21 cellular contexts compared by ENCODE assay signal in genomic region chr2:136045344-136045743, GRCh38. TPM values are rescaled to one million over a fixed set of nuclear protein-coding genes. Genes with fewer than 3 reads are reported as not detected.
DNase-seq lines count a peak whose midpoint lies in the region; ATAC-seq, FAIRE-seq and TF ChIP-seq lines count a peak whose summit lies in the region.
"Had no signal": no experiment of that assay in that cellular context is flagged by ENCODE, and none has a peak within 500 bp of the region (broad histone marks: within the 10 kb centered on the region; RNA-seq: fewer than 3 reads in every experiment).

No MANE protein-coding gene starts in this region.

- H3K4me3 ChIP-seq in neuron (ENCODE audit: low read length), result no peak overlapping the region
- H3K4me3 ChIP-seq: BLaER1, HAP-1 had no signal

- no peak for DNase-seq in activated naive CD8-positive, alpha-beta T cell treated with anti-CD3 and anti-CD28 coated beads, Interleukin-2, amount 50 U/mL, for 24 hours
- DNase-seq in activated naive CD8-positive, alpha-beta T cell treated with anti-CD3 and anti-CD28 coated beads for 36 hours, result no peak
- DNase-seq in GM18507 (ENCODE audit: extremely low spot score, insufficient read length, low read depth) (no peak), endothelial cell (ENCODE audit: low spot score) (no peak), T-helper 2 cell (no peak)
- no peak for DNase-seq in activated T-helper 2 cell treated with anti-CD3 and anti-CD28 coated beads, Interferon-gamma antibody, Interleukin-2, Interleukin-4, amounts not matched to agents 10 μg/mL and 5 μg/mL and 100 μg/mL, durations not matched to agents 14 hours and 24 hours and 36 hours (ENCODE audit: low spot score)
- DNase-seq in activated naive CD4-positive, alpha-beta T cell treated with Interleukin-2 at 50 U/mL for 16 hours, result no peak
- DNase-seq: Caco-2; CD4-positive, CD25-positive, alpha-beta regulatory T cell; CD8-positive, alpha-beta T cell; DMS153; DND-41; GOT3; HFFc6 had no signal

- H3K9me3 ChIP-seq in neuron (ENCODE audit: low read length), result no peaks in the 10 kb centered on the region
- H3K9me3 ChIP-seq: BLaER1, Caco-2 had no signal

- intact Hi-C loops in activated T-helper 2 cell treated with anti-CD3 and anti-CD28 coated beads, Interferon-gamma antibody, Interleukin-2, Interleukin-4, amounts not matched to agents 10 μg/mL and 5 μg/mL and 100 μg/mL, durations not matched to agents 14 hours and 24 hours and 36 hours (cut with micrococcal nuclease), result no loop called here

- H3K27me3 ChIP-seq in neuron (ENCODE audit: insufficient read depth, low read length), result no peaks in the 10 kb centered on the region
- H3K27me3 ChIP-seq: BLaER1 had no signal

- H3K4me3 Mint-ChIP-seq in activated naive CD8-positive, alpha-beta T cell treated with anti-CD3 and anti-CD28 coated beads, Interleukin-2, amount 50 U/mL, for 24 hours, result no peak overlapping the region
- H3K4me3 Mint-ChIP-seq in activated naive CD8-positive, alpha-beta T cell treated with anti-CD3 and anti-CD28 coated beads for 36 hours, result no peak overlapping the region
- no peak overlapping the region for H3K4me3 Mint-ChIP-seq in activated T-helper 2 cell treated with anti-CD3 and anti-CD28 coated beads, Interferon-gamma antibody, Interleukin-2, Interleukin-4, amounts not matched to agents 10 μg/mL and 5 μg/mL and 100 μg/mL, durations not matched to agents 14 hours and 24 hours and 36 hours (ENCODE audit: low read depth)
- H3K4me3 Mint-ChIP-seq in endothelial cell (ENCODE audit: unreplicated experiment), result no peak overlapping the region
- H3K4me3 Mint-ChIP-seq: B cell; CD4-positive, CD25-positive, alpha-beta regulatory T cell; CD8-positive, alpha-beta T cell; HFFc6 had no signal

- H3K4me1 Mint-ChIP-seq in activated naive CD8-positive, alpha-beta T cell treated with anti-CD3 and anti-CD28 coated beads, Interleukin-2, amount 50 U/mL, for 24 hours, result peaks cover 51% of the 10 kb centered on the region
- H3K4me1 Mint-ChIP-seq in activated naive CD8-positive, alpha-beta T cell treated with anti-CD3 and anti-CD28 coated beads for 36 hours, result peaks cover 44% of the 10 kb centered on the region
- H3K4me1 Mint-ChIP-seq in activated T-helper 2 cell treated with anti-CD3 and anti-CD28 coated beads, Interferon-gamma antibody, Interleukin-2, Interleukin-4, amounts not matched to agents 10 μg/mL and 5 μg/mL and 100 μg/mL, durations not matched to agents 14 hours and 24 hours and 36 hours (ENCODE audit: low read depth), result peaks cover 43% of the 10 kb centered on the region
- H3K4me1 Mint-ChIP-seq in endothelial cell (ENCODE audit: unreplicated experiment), result peaks cover 18% of the 10 kb centered on the region

- peaks cover 4% of the 10 kb centered on the region for H3K9me3 Mint-ChIP-seq in activated naive CD8-positive, alpha-beta T cell treated with anti-CD3 and anti-CD28 coated beads, Interleukin-2, amount 50 U/mL, for 24 hours
- H3K9me3 Mint-ChIP-seq in activated naive CD8-positive, alpha-beta T cell treated with anti-CD3 and anti-CD28 coated beads for 36 hours, result peaks cover 3% of the 10 kb centered on the region
- H3K9me3 Mint-ChIP-seq in activated T-helper 2 cell treated with anti-CD3 and anti-CD28 coated beads, Interferon-gamma antibody, Interleukin-2, Interleukin-4, amounts not matched to agents 10 μg/mL and 5 μg/mL and 100 μg/mL, durations not matched to agents 14 hours and 24 hours and 36 hours, result peaks cover 9% of the 10 kb centered on the region
- no peaks in the 10 kb centered on the region for H3K9me3 Mint-ChIP-seq in endothelial cell (ENCODE audit: unreplicated experiment)
- H3K9me3 Mint-ChIP-seq: CD8-positive, alpha-beta T cell; HFFc6 had no signal

- H2AFZ ChIP-seq in neuron (ENCODE audit: low read depth, low read length), result peak overlapping the region; percentile 21

- FAIRE-seq in GM18507 (lab: Jason Lieb, UNC), result peak; percentile 69
- FAIRE-seq: A204.1, G401.6, H54 had no signal

- H3K4me1 ChIP-seq in neuron (ENCODE audit: insufficient read depth, low read length), result peaks cover 21% of the 10 kb centered on the region
- H3K4me1 ChIP-seq: Caco-2, HAP-1 had no signal

- H3K27ac Mint-ChIP-seq in activated naive CD8-positive, alpha-beta T cell treated with anti-CD3 and anti-CD28 coated beads, Interleukin-2, amount 50 U/mL, for 24 hours, result peak overlapping the region; percentile 65
- H3K27ac Mint-ChIP-seq in activated naive CD8-positive, alpha-beta T cell treated with anti-CD3 and anti-CD28 coated beads for 36 hours, result no peak overlapping the region
- peak overlapping the region; percentile 27 for H3K27ac Mint-ChIP-seq in activated T-helper 2 cell treated with anti-CD3 and anti-CD28 coated beads, Interferon-gamma antibody, Interleukin-2, Interleukin-4, amounts not matched to agents 10 μg/mL and 5 μg/mL and 100 μg/mL, durations not matched to agents 14 hours and 24 hours and 36 hours
- H3K27ac Mint-ChIP-seq in endothelial cell (ENCODE audit: unreplicated experiment), result no peak overlapping the region
- H3K27ac Mint-ChIP-seq: B cell; CD8-positive, alpha-beta T cell; HFFc6 had no signal

- H3K36me3 ChIP-seq in neuron (ENCODE audit: insufficient read depth, low read length), result no peaks in the 10 kb centered on the region
- H3K36me3 ChIP-seq: BLaER1, HAP-1 had no signal

- TF ChIP-seq CTCF in endothelial cell (IDR thresholded peaks at IDR 0.05; ENCODE audit: unreplicated experiment), result no peak

- H3K27me3 Mint-ChIP-seq in activated naive CD8-positive, alpha-beta T cell treated with anti-CD3 and anti-CD28 coated beads, Interleukin-2, amount 50 U/mL, for 24 hours, result no peaks in the 10 kb centered on the region
- no peaks in the 10 kb centered on the region for H3K27me3 Mint-ChIP-seq in activated naive CD8-positive, alpha-beta T cell treated with anti-CD3 and anti-CD28 coated beads for 36 hours
- H3K27me3 Mint-ChIP-seq in activated T-helper 2 cell treated with anti-CD3 and anti-CD28 coated beads, Interferon-gamma antibody, Interleukin-2, Interleukin-4, amounts not matched to agents 10 μg/mL and 5 μg/mL and 100 μg/mL, durations not matched to agents 14 hours and 24 hours and 36 hours (ENCODE audit: low read depth), result no peaks in the 10 kb centered on the region
- H3K27me3 Mint-ChIP-seq in endothelial cell (ENCODE audit: unreplicated experiment), result no peaks in the 10 kb centered on the region
- H3K27me3 Mint-ChIP-seq: B cell; CD4-positive, CD25-positive, alpha-beta regulatory T cell had no signal

- ATAC-seq in activated naive CD8-positive, alpha-beta T cell treated with anti-CD3 and anti-CD28 coated beads, Interleukin-2, amount 50 U/mL, for 24 hours, result peak; percentile 70
- ATAC-seq: CD8-positive, alpha-beta T cell had no signal

- H3K36me3 Mint-ChIP-seq in activated naive CD8-positive, alpha-beta T cell treated with anti-CD3 and anti-CD28 coated beads, Interleukin-2, amount 50 U/mL, for 24 hours (ENCODE audit: low read depth), result no peaks in the 10 kb centered on the region
- H3K36me3 Mint-ChIP-seq in activated naive CD8-positive, alpha-beta T cell treated with anti-CD3 and anti-CD28 coated beads for 36 hours, result peaks cover 7% of the 10 kb centered on the region
- H3K36me3 Mint-ChIP-seq in activated T-helper 2 cell treated with anti-CD3 and anti-CD28 coated beads, Interferon-gamma antibody, Interleukin-2, Interleukin-4, amounts not matched to agents 10 μg/mL and 5 μg/mL and 100 μg/mL, durations not matched to agents 14 hours and 24 hours and 36 hours (ENCODE audit: low read depth), result peaks cover 2% of the 10 kb centered on the region
- no peaks in the 10 kb centered on the region for H3K36me3 Mint-ChIP-seq in endothelial cell (ENCODE audit: low read depth, unreplicated experiment)
- H3K36me3 Mint-ChIP-seq: CD4-positive, CD25-positive, alpha-beta regulatory T cell; CD8-positive, alpha-beta T cell had no signal

RNA-seq across cellular contexts. Expression of gene DARS1, which starts 59.9 kb away (rescaled TPM):
- 100 to 1,000 TPM; 165 to 173 TPM for total RNA-seq in activated naive CD8-positive, alpha-beta T cell treated with anti-CD3 and anti-CD28 coated beads for 36 hours
- 179 and 183 TPM in 2 replicates for total RNA-seq in activated T-helper 2 cell treated with anti-CD3 and anti-CD28 coated beads, Interferon-gamma antibody, Interleukin-2, Interleukin-4, amounts not matched to agents 10 μg/mL and 5 μg/mL and 100 μg/mL, durations not matched to agents 14 hours and 24 hours and 36 hours
- total RNA-seq in endothelial cell (ENCODE audit: unreplicated experiment), result 82.9 TPM

Comparison
In these comparisons a context has a peak if more than half of its experiments do, and no peak if none do; other contexts are left out.
1. H3K27ac Mint-ChIP-seq: peak in activated naive CD8-positive, alpha-beta T cell treated with anti-CD3 and anti-CD28 coated beads, Interleukin-2, amount 50 U/mL, for 24 hours (single experiment) and activated T-helper 2 cell treated with anti-CD3 and anti-CD28 coated beads, Interferon-gamma antibody, Interleukin-2, Interleukin-4, amounts not matched to agents 10 μg/mL and 5 μg/mL and 100 μg/mL, durations not matched to agents 14 hours and 24 hours and 36 hours (single experiment); none in activated naive CD8-positive, alpha-beta T cell treated with anti-CD3 and anti-CD28 coated beads for 36 hours (single experiment) and endothelial cell (single experiment).